Comparison of ENCODE assay signal across 8 cellular contexts in the genomic region with DNA sequence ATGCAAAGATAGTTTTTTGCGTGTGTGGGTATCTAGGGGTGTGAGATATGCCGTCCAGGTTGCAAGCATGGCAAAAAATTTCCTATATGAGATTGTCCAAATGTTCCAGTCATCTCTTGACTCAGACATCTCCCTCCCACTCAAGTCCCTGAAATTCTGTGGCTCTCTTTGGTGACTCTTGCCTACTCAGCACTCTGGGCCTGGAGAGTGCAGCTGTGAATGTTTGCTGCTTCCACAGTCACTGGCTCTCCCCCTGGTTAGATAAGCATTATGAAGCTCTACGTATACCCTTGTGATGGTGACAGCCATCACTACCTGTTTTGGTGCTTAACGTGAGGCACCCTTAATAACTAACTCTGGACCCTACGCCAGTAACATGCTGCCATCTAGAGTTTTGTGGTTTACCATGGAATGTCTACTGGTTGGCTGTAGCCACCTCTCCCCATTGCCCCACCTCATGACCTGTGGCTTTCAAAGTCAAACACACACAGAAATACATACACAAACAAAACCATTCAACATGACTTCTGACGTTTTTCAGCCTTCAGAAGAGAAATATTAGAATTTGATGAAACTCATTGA.
DNase-seq lines count a peak whose midpoint lies in the region; ATAC-seq, FAIRE-seq and TF ChIP-seq lines count a peak whose summit lies in the region.

No MANE protein-coding gene starts in this region.

- peak; percentile 24 for TF ChIP-seq CTCF in D721Med (IDR thresholded peaks at IDR 0.05; ENCODE audit: insufficient read depth, missing control alignments)
- peak in 1 of 5 experiments; percentile 35 for TF ChIP-seq CTCF in gastrocnemius medialis (IDR thresholded peaks at IDR 0.05 in 4 of 5, conservative IDR thresholded peaks at IDR 0.05 in 1 of 5)

- no peak for TF ChIP-seq POLR2A in gastrocnemius medialis (IDR thresholded peaks at IDR 0.05)

- no peaks in the 10 kb centered on the region for H3K36me3 ChIP-seq in gastrocnemius medialis

- H3K4me3 ChIP-seq in gastrocnemius medialis: no peak overlapping the region

- FAIRE-seq in D721Med (lab: Jason Lieb, UNC): no peak

- ATAC-seq in GM19395 (IDR thresholded peaks at IDR 0.05; ENCODE audit: unreplicated experiment) (peak; percentile 88), HG03432 (IDR thresholded peaks at IDR 0.05; ENCODE audit: unreplicated experiment) (peak; percentile 84), gastrocnemius medialis (peak; percentile 56 to 75)

- no peak for DNase-seq in D721Med (ENCODE audit: insufficient read length, low spot score)
- peak; percentile 10 for DNase-seq in UCSD-AML1 (lab: John Stamatoyannopoulos, UW; ENCODE audit: unreplicated experiment)
- no peak for DNase-seq in gastrocnemius medialis
- DNase-seq in GM03348 (ENCODE audit: low spot score): no peak
- no peak for DNase-seq in DMS79 (lab: John Stamatoyannopoulos, UW)
- no peak for DNase-seq in effector CD8-positive, alpha-beta T cell (lab: John Stamatoyannopoulos, UW)

- in situ Hi-C loops in gastrocnemius medialis (cut with MboI; ENCODE audit: low sequenced_read_pairs in 4 of 4): loop anchor here in 1 of 4 donors (10.0 kb wide), 1 partner anchor 632 kb away; no protein-coding TSS in a partner anchor

- intact Hi-C loops in gastrocnemius medialis (cut with DNase I; ENCODE audit: low total_unique reads): no loop called here

- peaks cover 0 to 5% of the 10 kb centered on the region in 2 donors for H3K4me1 ChIP-seq in gastrocnemius medialis

- H3K27me3 ChIP-seq in gastrocnemius medialis: no peaks in the 10 kb centered on the region

- no peak overlapping the region for H3K27ac ChIP-seq in gastrocnemius medialis

- H3K9me3 ChIP-seq in gastrocnemius medialis: no peaks in the 10 kb centered on the region
